In genomic region chr11:21564813-21565212, GRCh38 we compare ENCODE assay signal across 19 cellular contexts.
DNase-seq lines count a peak whose midpoint lies in the region; ATAC-seq lines count a peak whose summit lies in the region.
"Had no signal": no experiment of that assay in that cellular context is flagged by ENCODE, and none has a peak within 500 bp of the region (broad histone marks: within the 10 kb centered on the region; RNA-seq: fewer than 3 reads in every experiment).

No MANE protein-coding gene starts in this region.

- DNase-seq in LoVo (ENCODE audit: low spot score) (peak; percentile 37), astrocyte of the hippocampus (ENCODE audit: low read depth, low spot score) (peak; percentile 10), kidney glomerular epithelial cell (lab: John Stamatoyannopoulos, UW) (peak; percentile 26), NCI-H748 (lab: John Stamatoyannopoulos, UW; ENCODE audit: unreplicated experiment) (no peak)
- DNase-seq in effector CD8-positive, alpha-beta T cell (lab: John Stamatoyannopoulos, UW), result no peak
- DNase-seq: BE2C; CD8-positive, alpha-beta memory T cell; DMS 273 treated with DMSO at 0.1 percent for 48 hours; GDM1; GOT3; IMR-90; NCI-H1105 treated with DMSO at 0.1 percent for 48 hours; NCI-H1694 treated with DMSO at 0.1 percent for 48 hours; NCI-H2107; NCI-H2227 treated with DMSO at 0.1 percent for 48 hours; NCI-H526 treated with DMSO at 0.1 percent for 48 hours; SW 1271 had no signal

- ATAC-seq in GM19328 (IDR thresholded peaks at IDR 0.05; ENCODE audit: unreplicated experiment) (no peak), HG03045 (IDR thresholded peaks at IDR 0.05; ENCODE audit: unreplicated experiment) (no peak)

Comparison
In these comparisons a context has a peak if more than half of its experiments do, and no peak if none do; other contexts are left out.
1. DNase-seq: peak in LoVo (single experiment), astrocyte of the hippocampus (single experiment) and kidney glomerular epithelial cell (single experiment); none in NCI-H748 (single experiment) and effector CD8-positive, alpha-beta T cell (single experiment).